Comparison of ENCODE assay signal across 21 cellular contexts in genomic region chr6:2745246-2745645, GRCh38. TPM values are rescaled to one million over a fixed set of nuclear protein-coding genes. Genes with fewer than 3 reads are reported as not detected.
DNase-seq lines count a peak whose midpoint lies in the region; ATAC-seq, FAIRE-seq and TF ChIP-seq lines count a peak whose summit lies in the region.
"Had no signal": no experiment of that assay in that cellular context is flagged by ENCODE, and none has a peak within 500 bp of the region (broad histone marks: within the 10 kb centered on the region; RNA-seq: fewer than 3 reads in every experiment).

No MANE protein-coding gene starts in this region.

- no peak for FAIRE-seq in astrocyte (lab: Jason Lieb, UNC)
- FAIRE-seq: A204.1, D721Med, GM19239, H1, HepG2, HTR-8/SVneo had no signal

- CTCF ChIA-PET in Caco-2 (lab: Charles Lee) (interaction anchor here (0.6 kb wide), 1 partner anchor 219 kb away, joined by 3 read pairs; no protein-coding TSS in a partner anchor), HEK293 (lab: Yijun Ruan, JAX) (interaction anchor here (0.8 to 1.1 kb wide), 4 partner anchors 9 to 307 kb away, joined by 3 to 5 read pairs (median 4); no protein-coding TSS in a partner anchor)

- H3K36me3 ChIP-seq in Caco-2 (ENCODE audit: control insufficient read depth, insufficient read depth, low read length) (no peaks in the 10 kb centered on the region), HEK293 (ENCODE audit: control insufficient read depth in 2 of 2, insufficient read depth in 1 of 2, low read length in 2 of 2) (no peaks in the 10 kb centered on the region), astrocyte (ENCODE audit: insufficient read depth, low read length) (no peaks in the 10 kb centered on the region), neural progenitor cell (no peaks in the 10 kb centered on the region), SJCRH30 (no peaks in the 10 kb centered on the region)
- H3K36me3 ChIP-seq: BE2C, HAP-1 had no signal

- H2AFZ ChIP-seq in astrocyte (ENCODE audit: low read depth, low read length) (no peak overlapping the region), neural progenitor cell (replicated peaks) (no peak overlapping the region)

- H3K4me1 Mint-ChIP-seq in Caco-2 (ENCODE audit: low read depth, unreplicated experiment) (peaks cover 17% of the 10 kb centered on the region), astrocyte (ENCODE audit: low read depth, unreplicated experiment) (peaks cover 32% of the 10 kb centered on the region), neural progenitor cell (peaks cover 72% of the 10 kb centered on the region)

- BruUV-seq in Caco-2 (replicated peaks; lab: Mats Ljungman, UMichigan) = no TSS peak

- H3K27ac ChIP-seq in HEK293 (ENCODE audit: extremely low read depth, low read depth, low read length) (no peak overlapping the region), astrocyte (ENCODE audit: low read depth, low read length) (no peak overlapping the region), neural progenitor cell (no peak overlapping the region), SJCRH30 (no peak overlapping the region; the same call in 1 of the 2 replicates)

- no peaks in the 10 kb centered on the region for H4K20me1 ChIP-seq in astrocyte (ENCODE audit: insufficient read depth, low read length)
- H4K20me1 ChIP-seq in neural progenitor cell (ENCODE audit: low read depth) = no peaks in the 10 kb centered on the region

- H3K27ac Mint-ChIP-seq in Caco-2 (ENCODE audit: unreplicated experiment) = peak overlapping the region; percentile 41
- H3K27ac Mint-ChIP-seq in astrocyte (ENCODE audit: unreplicated experiment) = peak overlapping the region; percentile 5
- peak overlapping the region; percentile 85 for H3K27ac Mint-ChIP-seq in neural progenitor cell
- H3K27ac Mint-ChIP-seq: CD4-positive, alpha-beta memory T cell; HFFc6 had no signal

- H3K4me1 ChIP-seq in Caco-2 (peaks cover 13% of the 10 kb centered on the region), HEK293 (ENCODE audit: control insufficient read depth, insufficient read depth, low read length) (peaks cover 13% of the 10 kb centered on the region), astrocyte (ENCODE audit: insufficient read depth, low read length) (peaks cover 4% of the 10 kb centered on the region), neural progenitor cell (peaks cover 42% of the 10 kb centered on the region), SJCRH30 (peaks cover 38% of the 10 kb centered on the region)
- H3K4me1 ChIP-seq: BE2C had no signal

- TF ChIP-seq CTCF in Caco-2 (IDR thresholded peaks at IDR 0.05; ENCODE audit: insufficient read depth in 1 of 2, low read depth in 1 of 2, low read length in 1 of 2, severe bottlenecking in 1 of 2, unreplicated experiment in 1 of 2) (no peak), HEK293 (tag by site-specific recombination; IDR thresholded peaks at IDR 0.05) (no peak), astrocyte (IDR thresholded peaks at IDR 0.05; ENCODE audit: insufficient read depth, low read depth, low read length) (no peak), neural progenitor cell (IDR thresholded peaks at IDR 0.05) (no peak)

- no peaks in the 10 kb centered on the region for H3K27me3 Mint-ChIP-seq in Caco-2 (ENCODE audit: insufficient read depth, unreplicated experiment)
- no peaks in the 10 kb centered on the region for H3K27me3 Mint-ChIP-seq in astrocyte (ENCODE audit: low read depth, unreplicated experiment)
- peaks cover 27% of the 10 kb centered on the region for H3K27me3 Mint-ChIP-seq in neural progenitor cell (ENCODE audit: insufficient read depth, low read depth)

- H3K9me3 Mint-ChIP-seq in Caco-2 (ENCODE audit: unreplicated experiment) (no peaks in the 10 kb centered on the region), astrocyte (ENCODE audit: unreplicated experiment) (no peaks in the 10 kb centered on the region), neural progenitor cell (no peaks in the 10 kb centered on the region)
- H3K9me3 Mint-ChIP-seq: CD4-positive, alpha-beta memory T cell; HFFc6 had no signal

- H3K9ac ChIP-seq in astrocyte (ENCODE audit: low read length) (no peak overlapping the region), neural progenitor cell (no peak overlapping the region)

- ATAC-seq in HG03439 (IDR thresholded peaks at IDR 0.05; ENCODE audit: unreplicated experiment) = no peak
- ATAC-seq: HepG2 had no signal

- no peak for DNase-seq in Caco-2
- no peak for DNase-seq in astrocyte (ENCODE audit: low read depth)
- DNase-seq in neural progenitor cell (ENCODE audit: low spot score) = no peak
- no peak for DNase-seq in SJCRH30
- DNase-seq in NCI-H446 (lab: John Stamatoyannopoulos, UW) = no peak
- DNase-seq: BE2C; CD4-positive, alpha-beta memory T cell; DMS153; DMS79 treated with DMSO at 0.1 percent for 48 hours; EL; GDM1; HFFc6 had no signal

- no peaks in the 10 kb centered on the region for H3K79me2 ChIP-seq in astrocyte (ENCODE audit: insufficient read depth, low read length)
- H3K79me2 ChIP-seq in neural progenitor cell (ENCODE audit: low read depth) = no peaks in the 10 kb centered on the region

- H3K4me3 ChIP-seq in Caco-2 (ENCODE audit: low read depth, low read length) (no peak overlapping the region), HEK293 (ENCODE audit: low read depth, low read length) (no peak overlapping the region), astrocyte (ENCODE audit: insufficient read depth, low read depth, low read length) (no peak overlapping the region), neural progenitor cell (no peak overlapping the region), SJCRH30 (no peak overlapping the region)
- H3K4me3 ChIP-seq: HAP-1 had no signal

- no peaks in the 10 kb centered on the region for H3K9me3 ChIP-seq in Caco-2
- H3K9me3 ChIP-seq in HEK293 (ENCODE audit: control insufficient read depth, insufficient read depth, low read depth, low read length) = no peaks in the 10 kb centered on the region
- no peaks in the 10 kb centered on the region for H3K9me3 ChIP-seq in astrocyte (ENCODE audit: insufficient read depth, low read depth, low read length)
- H3K9me3 ChIP-seq in neural progenitor cell (ENCODE audit: low read depth) = no peaks in the 10 kb centered on the region
- no peaks in the 10 kb centered on the region for H3K9me3 ChIP-seq in SJCRH30 (replicated peaks)
- H3K9me3 ChIP-seq: BE2C, HAP-1 had no signal

- H3K27me3 ChIP-seq in Caco-2 (replicated peaks; ENCODE audit: control insufficient read depth, insufficient read depth, low read length) (no peaks in the 10 kb centered on the region), astrocyte (ENCODE audit: insufficient read depth, low read length) (peaks cover 3% of the 10 kb centered on the region), neural progenitor cell (no peaks in the 10 kb centered on the region), SJCRH30 (no peaks in the 10 kb centered on the region)

- intact Hi-C loops in Caco-2 (cut with micrococcal nuclease; ENCODE audit: unreplicated experiment) = no loop called here

- POLR2A ChIA-PET in Caco-2 (lab: Charles Lee) (no interaction called here), HEK293 (lab: Yijun Ruan, JAX) (no interaction called here)

- H3K4me3 Mint-ChIP-seq in Caco-2 (ENCODE audit: unreplicated experiment) (no peak overlapping the region), astrocyte (ENCODE audit: unreplicated experiment) (no peak overlapping the region), neural progenitor cell (peak overlapping the region; percentile 27)
- H3K4me3 Mint-ChIP-seq: CD4-positive, alpha-beta memory T cell; HFFc6 had no signal

- peaks cover 21% of the 10 kb centered on the region for H3F3A ChIP-seq in neural progenitor cell (ENCODE audit: low read depth)

- H3K4me2 ChIP-seq in astrocyte (ENCODE audit: low read length) = no peak overlapping the region
- H3K4me2 ChIP-seq in neural progenitor cell = no peak overlapping the region

- H3K36me3 Mint-ChIP-seq in Caco-2 (ENCODE audit: insufficient read depth, unreplicated experiment) (no peaks in the 10 kb centered on the region), astrocyte (ENCODE audit: low read depth, unreplicated experiment) (no peaks in the 10 kb centered on the region), neural progenitor cell (no peaks in the 10 kb centered on the region)

TF ChIP-seq in HEK293, 187 proteins besides CTCF, POLR2A, EP300 and RAD21 (continues in another document):
- TF ChIP-seq ZNF426 (tag by site-specific recombination; IDR thresholded peaks at IDR 0.05) = no peak
- peak; percentile 83 for TF ChIP-seq PRDM10 (tag by site-specific recombination; IDR thresholded peaks at IDR 0.05)
- no peak for TF ChIP-seq ZBTB8A (tag by site-specific recombination; IDR thresholded peaks at IDR 0.05)

RNA-seq across cellular contexts. Expression of gene MYLK4, which starts 5.5 kb away (rescaled TPM):
- total RNA-seq in Caco-2 (2022) = 0.65 and 0.75 TPM in 2 replicates
- 0.23 and 0.55 TPM in 2 replicates for total RNA-seq in astrocyte
- total RNA-seq in neural progenitor cell (ENCODE audit: low replicate concordance) = 0.25 TPM in 1 of 2 replicates, not detected in the other
- 2.3 and 3.0 TPM in 2 replicates for total RNA-seq in SJCRH30 (2014; rRNA removed; shearing (Covaris generic))

RNA-seq across cellular contexts. Expression of gene WRNIP1, which starts 19.9 kb away (rescaled TPM):
- total RNA-seq in Caco-2 (2022) = 46.5 and 51.7 TPM in 2 replicates
- 31.3 and 31.5 TPM in 2 replicates for total RNA-seq in astrocyte
- total RNA-seq in neural progenitor cell (ENCODE audit: low replicate concordance) = 25.3 and 34.5 TPM in 2 replicates
- 68.3 and 74.8 TPM in 2 replicates for total RNA-seq in SJCRH30 (2014; rRNA removed; shearing (Covaris generic))

Comparison
In these comparisons a context has a peak if more than half of its experiments do, and no peak if none do; other contexts are left out.
1. H3K27ac Mint-ChIP-seq: peak in every context shown above with its lines; median percentile 85 in neural progenitor cell; 41 in Caco-2; 5 in astrocyte.